In genomic region chrX:19673334-19674040, GRCh38 we compare ENCODE assay signal across 8 cellular contexts.
A peak's percentile ranks its signal among the peaks of the same experiment; 100 is the strongest.
DNase-seq lines count a peak whose midpoint lies in the region; ATAC-seq and TF ChIP-seq lines count a peak whose summit lies in the region.

No MANE protein-coding gene starts in this region.

- H3K4me1 Mint-ChIP-seq in activated T-cell treated with anti-CD3 and anti-CD28 coated beads, Interleukin-2, amount 50 U/mL, for 72 hours (ENCODE audit: low read depth), result peaks cover 39% of the 10 kb centered on the region
- peaks cover 55% of the 10 kb centered on the region for H3K4me1 Mint-ChIP-seq in activated T-cell treated with anti-CD3 and anti-CD28 coated beads, Interleukin-2, amount 50 U/mL, for 4 hours (ENCODE audit: low read depth)

- peak overlapping the region; percentile 77 for H3K27ac Mint-ChIP-seq in activated T-cell treated with anti-CD3 and anti-CD28 coated beads, Interleukin-2, amount 50 U/mL, for 72 hours

- H3K36me3 ChIP-seq in tibial artery, result no peaks in the 10 kb centered on the region

- peaks cover 0 to 10% (median 2%) of the 10 kb centered on the region in 4 donors for H3K4me1 ChIP-seq in tibial artery

- no peak for TF ChIP-seq CTCF in tibial artery (IDR thresholded peaks at IDR 0.05)

- no peak overlapping the region for H3K4me3 ChIP-seq in tibial artery

- H3K36me3 Mint-ChIP-seq in activated T-cell treated with anti-CD3 and anti-CD28 coated beads, Interleukin-2, amount 50 U/mL, for 72 hours (ENCODE audit: insufficient read depth in 2 of 2), result peaks cover 0 to 8% of the 10 kb centered on the region in 2 donors
- peaks cover 13% of the 10 kb centered on the region for H3K36me3 Mint-ChIP-seq in activated T-cell treated with anti-CD3 and anti-CD28 coated beads, Interleukin-2, amount 50 U/mL, for 4 hours (ENCODE audit: insufficient read depth)

- H3K27me3 Mint-ChIP-seq in activated T-cell treated with anti-CD3 and anti-CD28 coated beads, Interleukin-2, amount 50 U/mL, for 72 hours (ENCODE audit: low read depth), result no peaks in the 10 kb centered on the region
- H3K27me3 Mint-ChIP-seq in activated T-cell treated with anti-CD3 and anti-CD28 coated beads, Interleukin-2, amount 50 U/mL, for 4 hours (ENCODE audit: low read depth), result no peaks in the 10 kb centered on the region

- H3K9me3 Mint-ChIP-seq in activated T-cell treated with anti-CD3 and anti-CD28 coated beads, Interleukin-2, amount 50 U/mL, for 72 hours, result no peaks in the 10 kb centered on the region
- H3K9me3 Mint-ChIP-seq in activated T-cell treated with anti-CD3 and anti-CD28 coated beads, Interleukin-2, amount 50 U/mL, for 4 hours, result no peaks in the 10 kb centered on the region

- ATAC-seq in activated T-cell treated with anti-CD3 and anti-CD28 coated beads, Interleukin-2, amount 50 U/mL, for 72 hours (replicated peaks in 1 of 2), result peak; percentile 24 to 45
- peak; percentile 70 for ATAC-seq in left ventricle myocardium superior
- ATAC-seq in GM21717 (IDR thresholded peaks at IDR 0.05; ENCODE audit: unreplicated experiment), result no peak
- ATAC-seq in HG03108 (IDR thresholded peaks at IDR 0.05; ENCODE audit: unreplicated experiment), result no peak
- ATAC-seq in activated T-cell treated with anti-CD3 and anti-CD28 coated beads, Interleukin-2, amount 50 U/mL, for 4 hours, result no peak

- no peak overlapping the region for H3K27ac ChIP-seq in tibial artery

- intact Hi-C loops in left ventricle myocardium superior (cut with micrococcal nuclease), result no loop called here
- intact Hi-C loops in tibial artery (cut with DNase I; ENCODE audit: low total_unique reads), result no loop called here

- peak overlapping the region; percentile 16 to 70 for H3K4me3 Mint-ChIP-seq in activated T-cell treated with anti-CD3 and anti-CD28 coated beads, Interleukin-2, amount 50 U/mL, for 72 hours
- H3K4me3 Mint-ChIP-seq in activated T-cell treated with anti-CD3 and anti-CD28 coated beads, Interleukin-2, amount 50 U/mL, for 4 hours, result no peak overlapping the region

- no peaks in the 10 kb centered on the region for H3K27me3 ChIP-seq in tibial artery

- no peaks in the 10 kb centered on the region for H3K9me3 ChIP-seq in tibial artery

- no peak for DNase-seq in activated T-cell treated with anti-CD3 and anti-CD28 coated beads, Interleukin-2, amount 50 U/mL, for 72 hours
- DNase-seq in activated T-cell treated with anti-CD3 and anti-CD28 coated beads for 4 hours (no peak), UCSD-AML1 (lab: John Stamatoyannopoulos, UW; ENCODE audit: unreplicated experiment) (peak; percentile 44), left ventricle myocardium superior (peak; percentile 69), tibial artery (peak; percentile 51 to 65)
- no peak for DNase-seq in activated T-cell treated with anti-CD3 and anti-CD28 coated beads, Interleukin-2, amount 50 U/mL, for 4 hours

Comparison
In these comparisons a context has a peak if more than half of its experiments do, and no peak if none do; other contexts are left out.
1. ATAC-seq: peak in activated T-cell treated with anti-CD3 and anti-CD28 coated beads, Interleukin-2, amount 50 U/mL, for 72 hours (2 of 2) and left ventricle myocardium superior (single experiment); none in GM21717 (single experiment), HG03108 (single experiment) and activated T-cell treated with anti-CD3 and anti-CD28 coated beads, Interleukin-2, amount 50 U/mL, for 4 hours (0 of 2).
2. DNase-seq: peak in UCSD-AML1 (single experiment), left ventricle myocardium superior (single experiment) and tibial artery (2 of 2); none in activated T-cell treated with anti-CD3 and anti-CD28 coated beads, Interleukin-2, amount 50 U/mL, for 72 hours (0 of 2), activated T-cell treated with anti-CD3 and anti-CD28 coated beads for 4 hours (single experiment) and activated T-cell treated with anti-CD3 and anti-CD28 coated beads, Interleukin-2, amount 50 U/mL, for 4 hours (single experiment).